ENCODE assay signal across 8 cellular contexts in the genomic region with DNA sequence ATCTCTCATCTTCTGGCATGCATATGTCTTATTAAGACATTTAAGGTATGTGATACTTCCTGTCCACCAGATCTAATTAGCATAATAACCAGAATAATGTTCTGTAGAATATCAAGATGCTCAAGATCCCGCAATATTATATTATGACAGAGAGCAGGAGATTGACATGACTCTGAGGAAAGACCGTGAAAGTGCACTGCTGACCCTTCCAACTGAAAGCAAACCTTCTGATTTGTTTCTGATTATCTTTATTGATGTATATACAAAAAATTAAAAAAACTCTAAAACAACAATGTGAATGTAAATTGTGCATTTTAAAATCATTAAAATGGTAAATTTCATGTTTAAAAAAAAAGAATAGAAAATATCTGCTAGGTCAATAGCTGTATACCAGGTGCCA.
"Had no signal": no experiment of that assay in that cellular context is flagged by ENCODE, and none has a peak within 500 bp of the region (broad histone marks: within the 10 kb centered on the region; RNA-seq: fewer than 3 reads in every experiment).

No MANE protein-coding gene starts in this region.

- H3K4me1 Mint-ChIP-seq: GM23338, H9 had no signal

- ATAC-seq: GM23338, HCT116 had no signal

- H3K4me3 Mint-ChIP-seq: GM23338, H9, HFFc6 had no signal

- H3K9me3 Mint-ChIP-seq: HFFc6 had no signal

- DNase-seq: GM23248, GOT3, H7, H9, HCEC 1CT, HFFc6 had no signal

- H3K4me3 ChIP-seq: GM23248, GM23338 had no signal

- H3K27ac Mint-ChIP-seq: GM23338, H9, HFFc6 had no signal

- H3K27ac ChIP-seq: GM23248 had no signal
